Comparison of ENCODE assay signal across 19 cellular contexts in genomic region chr5:69527128-69527745, GRCh38.
"Had no signal": no experiment of that assay in that cellular context is flagged by ENCODE, and none has a peak within 500 bp of the region (broad histone marks: within the 10 kb centered on the region; RNA-seq: fewer than 3 reads in every experiment).

No MANE protein-coding gene starts in this region.

- DNase-seq: activated CD4-positive, alpha-beta memory T cell treated with anti-CD3 and anti-CD28 coated beads, Interleukin-2, amount 10 ng/mL, durations not matched to agents 7 days and 5 days; activated CD4-positive, alpha-beta T cell treated with anti-CD3 and anti-CD28 coated beads for 36 hours; activated gamma-delta T cell treated with Interleukin-2 at 50 U/mL for 16 hours; activated T-cell treated with anti-CD3 and anti-CD28 coated beads, Interleukin-2, amount 50 U/mL, for 72 hours; colonic mucosa; gastrocnemius medialis; heart right ventricle; kidney; naive thymus-derived CD8-positive, alpha-beta T cell; nucleus accumbens; psoas muscle; right lobe of liver; stimulated activated CD4-positive, alpha-beta T cell treated with anti-CD3 and anti-CD28 coated beads, Interleukin-2, amount 100 ng/mL, for 24 hours; stimulated activated naive B cell treated with anti-CD40 and anti-IgM and Interleukin-4, amounts not matched to agents 10 μg/mL and 1 μg/mL and 100 μg/mL, for 72 hours; substantia nigra; T-helper 9 cell; upper lobe of left lung had no signal

- H3K4me3 Mint-ChIP-seq: activated CD4-positive, alpha-beta memory T cell treated with anti-CD3 and anti-CD28 coated beads, Interleukin-2, amount 10 ng/mL, durations not matched to agents 7 days and 5 days; activated CD4-positive, alpha-beta T cell treated with anti-CD3 and anti-CD28 coated beads for 36 hours; activated T-cell treated with anti-CD3 and anti-CD28 coated beads, Interleukin-2, amount 50 U/mL, for 72 hours; naive thymus-derived CD8-positive, alpha-beta T cell; stimulated activated naive B cell treated with anti-CD40 and anti-IgM and Interleukin-4, amounts not matched to agents 10 μg/mL and 1 μg/mL and 100 μg/mL, for 72 hours had no signal

- H3K9me3 Mint-ChIP-seq: activated CD4-positive, alpha-beta memory T cell treated with anti-CD3 and anti-CD28 coated beads, Interleukin-2, amount 10 ng/mL, durations not matched to agents 7 days and 5 days; activated T-cell treated with anti-CD3 and anti-CD28 coated beads, Interleukin-2, amount 50 U/mL, for 72 hours; naive thymus-derived CD8-positive, alpha-beta T cell; stimulated activated naive B cell treated with anti-CD40 and anti-IgM and Interleukin-4, amounts not matched to agents 10 μg/mL and 1 μg/mL and 100 μg/mL, for 72 hours had no signal

- H3K4me3 ChIP-seq: colonic mucosa, gastrocnemius medialis, heart right ventricle, lung, mucosa of descending colon, psoas muscle, right lobe of liver, upper lobe of left lung had no signal

- H3K27ac Mint-ChIP-seq: activated CD4-positive, alpha-beta memory T cell treated with anti-CD3 and anti-CD28 coated beads, Interleukin-2, amount 10 ng/mL, durations not matched to agents 7 days and 5 days; activated CD4-positive, alpha-beta T cell treated with anti-CD3 and anti-CD28 coated beads for 36 hours; activated T-cell treated with anti-CD3 and anti-CD28 coated beads, Interleukin-2, amount 50 U/mL, for 72 hours; naive thymus-derived CD8-positive, alpha-beta T cell; stimulated activated naive B cell treated with anti-CD40 and anti-IgM and Interleukin-4, amounts not matched to agents 10 μg/mL and 1 μg/mL and 100 μg/mL, for 72 hours had no signal

- H3K27ac ChIP-seq: colonic mucosa, gastrocnemius medialis, heart right ventricle, psoas muscle, right lobe of liver had no signal

- H3K36me3 ChIP-seq: colonic mucosa, gastrocnemius medialis, heart right ventricle had no signal

- H3K4me1 Mint-ChIP-seq: activated CD4-positive, alpha-beta memory T cell treated with anti-CD3 and anti-CD28 coated beads, Interleukin-2, amount 10 ng/mL, durations not matched to agents 7 days and 5 days; activated CD4-positive, alpha-beta T cell treated with anti-CD3 and anti-CD28 coated beads for 36 hours; naive thymus-derived CD8-positive, alpha-beta T cell; stimulated activated naive B cell treated with anti-CD40 and anti-IgM and Interleukin-4, amounts not matched to agents 10 μg/mL and 1 μg/mL and 100 μg/mL, for 72 hours had no signal

- H3K9me3 ChIP-seq: colonic mucosa, gastrocnemius medialis, heart right ventricle, mucosa of descending colon, psoas muscle, right lobe of liver, upper lobe of left lung had no signal

- H3K36me3 Mint-ChIP-seq: naive thymus-derived CD8-positive, alpha-beta T cell; stimulated activated naive B cell treated with anti-CD40 and anti-IgM and Interleukin-4, amounts not matched to agents 10 μg/mL and 1 μg/mL and 100 μg/mL, for 72 hours had no signal

- ATAC-seq: activated CD4-positive, alpha-beta T cell treated with anti-CD3 and anti-CD28 coated beads for 36 hours; activated T-cell treated with anti-CD3 and anti-CD28 coated beads, Interleukin-2, amount 50 U/mL, for 72 hours; gastrocnemius medialis; heart right ventricle; naive thymus-derived CD8-positive, alpha-beta T cell; psoas muscle; right lobe of liver; stimulated activated naive B cell treated with anti-CD40 and anti-IgM and Interleukin-4, amounts not matched to agents 10 μg/mL and 1 μg/mL and 100 μg/mL, for 72 hours had no signal

- H3K4me1 ChIP-seq: gastrocnemius medialis, psoas muscle, right lobe of liver had no signal

- H3K27me3 ChIP-seq: colonic mucosa, gastrocnemius medialis, right lobe of liver, upper lobe of left lung had no signal
